ENCODE assay signal across 8 cellular contexts in the genomic region with DNA sequence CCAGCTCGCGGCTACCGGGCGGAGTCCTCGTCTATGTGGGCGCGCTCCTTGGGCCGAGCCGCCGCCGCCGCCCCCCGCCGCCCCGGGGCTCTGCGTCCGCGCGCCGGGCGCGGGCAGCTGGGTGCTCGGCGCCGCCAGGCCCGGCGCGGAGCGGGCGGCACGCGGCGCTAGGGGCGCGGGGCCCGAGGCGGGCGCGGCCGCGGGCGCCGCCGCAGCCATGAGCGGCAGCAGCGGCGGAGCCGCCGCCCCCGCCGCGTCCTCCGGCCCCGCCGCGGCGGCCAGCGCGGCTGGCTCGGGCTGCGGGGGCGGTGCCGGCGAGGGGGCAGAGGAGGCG. TPM values are rescaled to one million over a fixed set of nuclear protein-coding genes. Genes with fewer than 3 reads are reported as not detected.
DNase-seq lines count a peak whose midpoint lies in the region; ATAC-seq and TF ChIP-seq lines count a peak whose summit lies in the region.

No MANE protein-coding gene starts in this region.

- CTCF ChIA-PET in activated CD4-positive, alpha-beta memory T cell treated with anti-CD3 and anti-CD28 coated beads, Interleukin-2, amount 10 ng/mL, durations not matched to agents 7 days and 5 days (lab: Charles Lee): no interaction called here

- intact Hi-C loops in left ventricle myocardium inferior (cut with micrococcal nuclease) (no loop called here), left cardiac atrium (cut with DNase I) (loop anchor here (5.0 to 10.0 kb wide), 2 partner anchors 121 to 129 kb away; no protein-coding TSS in a partner anchor), esophagus muscularis mucosa (cut with DNase I) (no loop called here)

- H3K4me1 ChIP-seq in left ventricle myocardium inferior: peaks cover 66% of the 10 kb centered on the region
- peaks cover 38 to 43% (median 42%) of the 10 kb centered on the region in 4 donors for H3K4me1 ChIP-seq in esophagus muscularis mucosa

- H3K4me3 Mint-ChIP-seq in stimulated activated naive B cell treated with anti-CD40 and anti-IgM and Interleukin-4, amounts not matched to agents 10 μg/mL and 1 μg/mL and 100 μg/mL, for 72 hours: peak overlapping the region in 1 of 2 donors; percentile 93
- H3K4me3 Mint-ChIP-seq in activated CD4-positive, alpha-beta memory T cell treated with anti-CD3 and anti-CD28 coated beads, Interleukin-2, amount 10 ng/mL, durations not matched to agents 7 days and 5 days: no peak overlapping the region

- no peak overlapping the region for H3K27ac Mint-ChIP-seq in stimulated activated naive B cell treated with anti-CD40 and anti-IgM and Interleukin-4, amounts not matched to agents 10 μg/mL and 1 μg/mL and 100 μg/mL, for 72 hours
- no peak overlapping the region for H3K27ac Mint-ChIP-seq in activated CD4-positive, alpha-beta memory T cell treated with anti-CD3 and anti-CD28 coated beads, Interleukin-2, amount 10 ng/mL, durations not matched to agents 7 days and 5 days

- TF ChIP-seq CTCF in left ventricle myocardium inferior (IDR thresholded peaks at IDR 0.05; ENCODE audit: borderline replicate concordance) (no peak), esophagus muscularis mucosa (IDR thresholded peaks at IDR 0.05) (no peak)

- H3K9me3 ChIP-seq in left ventricle myocardium inferior (replicated peaks): no peaks in the 10 kb centered on the region
- no peaks in the 10 kb centered on the region for H3K9me3 ChIP-seq in esophagus muscularis mucosa

- H3K4me3 ChIP-seq in left ventricle myocardium inferior: peak overlapping the region; percentile 93
- peak overlapping the region; percentile 73 to 95 (median 78) for H3K4me3 ChIP-seq in esophagus muscularis mucosa

- no peaks in the 10 kb centered on the region for H3K9me3 Mint-ChIP-seq in stimulated activated naive B cell treated with anti-CD40 and anti-IgM and Interleukin-4, amounts not matched to agents 10 μg/mL and 1 μg/mL and 100 μg/mL, for 72 hours
- H3K9me3 Mint-ChIP-seq in activated CD4-positive, alpha-beta memory T cell treated with anti-CD3 and anti-CD28 coated beads, Interleukin-2, amount 10 ng/mL, durations not matched to agents 7 days and 5 days: no peaks in the 10 kb centered on the region

- peaks cover 0 to 3% of the 10 kb centered on the region in 2 donors for H3K36me3 Mint-ChIP-seq in stimulated activated naive B cell treated with anti-CD40 and anti-IgM and Interleukin-4, amounts not matched to agents 10 μg/mL and 1 μg/mL and 100 μg/mL, for 72 hours
- H3K36me3 Mint-ChIP-seq in activated CD4-positive, alpha-beta memory T cell treated with anti-CD3 and anti-CD28 coated beads, Interleukin-2, amount 10 ng/mL, durations not matched to agents 7 days and 5 days (ENCODE audit: low read depth): no peaks in the 10 kb centered on the region

- H3K36me3 ChIP-seq in left ventricle myocardium inferior (no peaks in the 10 kb centered on the region), esophagus muscularis mucosa (no peaks in the 10 kb centered on the region)

- H3K27ac ChIP-seq in left ventricle myocardium inferior (replicated peaks) (peak overlapping the region; percentile 96), esophagus muscularis mucosa (replicated peaks in 1 of 4) (peak overlapping the region; percentile 97 to 98 (median 98))

- peaks cover 23 to 40% of the 10 kb centered on the region in 2 donors for H3K4me1 Mint-ChIP-seq in stimulated activated naive B cell treated with anti-CD40 and anti-IgM and Interleukin-4, amounts not matched to agents 10 μg/mL and 1 μg/mL and 100 μg/mL, for 72 hours
- H3K4me1 Mint-ChIP-seq in activated CD4-positive, alpha-beta memory T cell treated with anti-CD3 and anti-CD28 coated beads, Interleukin-2, amount 10 ng/mL, durations not matched to agents 7 days and 5 days: peaks cover 12% of the 10 kb centered on the region

- peaks cover 7 to 13% of the 10 kb centered on the region in 2 donors for H3K27me3 Mint-ChIP-seq in stimulated activated naive B cell treated with anti-CD40 and anti-IgM and Interleukin-4, amounts not matched to agents 10 μg/mL and 1 μg/mL and 100 μg/mL, for 72 hours
- peaks cover 49% of the 10 kb centered on the region for H3K27me3 Mint-ChIP-seq in activated CD4-positive, alpha-beta memory T cell treated with anti-CD3 and anti-CD28 coated beads, Interleukin-2, amount 10 ng/mL, durations not matched to agents 7 days and 5 days

- DNase-seq in left ventricle myocardium inferior (no peak), left cardiac atrium (no peak), esophagus muscularis mucosa (ENCODE audit: extremely low spot score) (no peak), LoVo (ENCODE audit: low spot score) (no peak), NCI-H510A treated with DMSO at 0.1 percent for 48 hours (lab: John Stamatoyannopoulos, UW) (no peak)
- DNase-seq in stimulated activated naive B cell treated with anti-CD40 and anti-IgM and Interleukin-4, amounts not matched to agents 10 μg/mL and 1 μg/mL and 100 μg/mL, for 72 hours: no peak
- DNase-seq in activated CD4-positive, alpha-beta memory T cell treated with anti-CD3 and anti-CD28 coated beads, Interleukin-2, amount 10 ng/mL, durations not matched to agents 7 days and 5 days: no peak

- ATAC-seq in left cardiac atrium: no peak
- peak; percentile 2 for ATAC-seq in HG03571 (IDR thresholded peaks at IDR 0.05; ENCODE audit: unreplicated experiment)
- peak; percentile 6 to 15 for ATAC-seq in stimulated activated naive B cell treated with anti-CD40 and anti-IgM and Interleukin-4, amounts not matched to agents 10 μg/mL and 1 μg/mL and 100 μg/mL, for 72 hours (replicated peaks)

- H3K27me3 ChIP-seq in left ventricle myocardium inferior (ENCODE audit: low read depth) (no peaks in the 10 kb centered on the region), esophagus muscularis mucosa (no peaks in the 10 kb centered on the region)

- POLR2A ChIA-PET in activated CD4-positive, alpha-beta memory T cell treated with anti-CD3 and anti-CD28 coated beads, Interleukin-2, amount 10 ng/mL, durations not matched to agents 7 days and 5 days (lab: Charles Lee): no interaction called here

- TF ChIP-seq EP300 in esophagus muscularis mucosa (IDR thresholded peaks at IDR 0.05): no peak

- TF ChIP-seq POLR2A in esophagus muscularis mucosa (IDR thresholded peaks at IDR 0.05; ENCODE audit: low read depth): no peak

- no CpG with 5 or more reads among the region's 65 CpGs for WGBS in esophagus muscularis mucosa

RNA-seq across cellular contexts. Expression of a gene that starts 0.3 kb away (rescaled TPM):
- 52.8 TPM for total RNA-seq in left ventricle myocardium inferior
- total RNA-seq in left cardiac atrium: 10 to 100 TPM; 50.4 to 60.8 TPM
- total RNA-seq in esophagus muscularis mucosa: 100 to 1,000 TPM; 112 to 155 (median 145) TPM
- 1 to 10 TPM; 8.1 to 8.3 TPM for total RNA-seq in activated CD4-positive, alpha-beta memory T cell treated with anti-CD3 and anti-CD28 coated beads, Interleukin-2, amount 10 ng/mL, durations not matched to agents 7 days and 5 days

Comparison
In these comparisons a context has a peak if more than half of its experiments do, and no peak if none do; other contexts are left out.
1. intact Hi-C loops: an anchor here in left cardiac atrium (5.0 to 10.0 kb wide); none called in left ventricle myocardium inferior and esophagus muscularis mucosa.
2. ATAC-seq: peak in HG03571 (single experiment) and stimulated activated naive B cell treated with anti-CD40 and anti-IgM and Interleukin-4, amounts not matched to agents 10 μg/mL and 1 μg/mL and 100 μg/mL, for 72 hours (2 of 2); none in left cardiac atrium (0 of 2).